2 cellular contexts compared by ENCODE assay signal in the genomic region with DNA sequence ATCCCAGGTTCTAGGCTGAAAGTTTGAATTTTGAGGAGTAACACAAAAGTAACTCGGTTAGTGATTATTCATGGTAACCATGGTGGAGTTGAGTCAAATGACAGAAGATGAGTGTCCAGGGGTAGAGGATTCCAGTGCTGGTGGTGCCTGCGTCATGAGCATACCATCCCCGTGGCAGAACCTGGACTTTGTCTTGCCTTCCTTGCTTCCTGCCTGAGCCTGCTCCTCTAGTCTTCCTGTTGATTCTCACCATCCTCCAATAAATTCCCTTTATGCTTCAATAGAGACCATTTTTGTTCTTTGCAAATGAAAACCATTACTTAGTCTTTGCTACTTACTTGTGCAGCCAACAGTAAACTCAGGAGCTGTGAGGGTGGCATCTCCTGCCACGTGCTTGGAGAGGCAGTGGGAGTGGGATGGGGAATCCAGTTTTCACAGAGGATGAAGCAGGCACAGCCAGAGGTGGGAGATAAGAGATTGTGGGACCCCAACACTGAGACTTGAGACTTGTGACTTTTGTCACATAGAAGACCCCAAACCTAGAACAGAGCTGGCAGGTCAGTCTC.
TF ChIP-seq lines count a peak whose summit lies in the region.

No MANE protein-coding gene starts in this region.

TF ChIP-seq in HepG2, 621 proteins besides CTCF, POLR2A, EP300 and RAD21:
- TF ChIP-seq, protein P1, sequence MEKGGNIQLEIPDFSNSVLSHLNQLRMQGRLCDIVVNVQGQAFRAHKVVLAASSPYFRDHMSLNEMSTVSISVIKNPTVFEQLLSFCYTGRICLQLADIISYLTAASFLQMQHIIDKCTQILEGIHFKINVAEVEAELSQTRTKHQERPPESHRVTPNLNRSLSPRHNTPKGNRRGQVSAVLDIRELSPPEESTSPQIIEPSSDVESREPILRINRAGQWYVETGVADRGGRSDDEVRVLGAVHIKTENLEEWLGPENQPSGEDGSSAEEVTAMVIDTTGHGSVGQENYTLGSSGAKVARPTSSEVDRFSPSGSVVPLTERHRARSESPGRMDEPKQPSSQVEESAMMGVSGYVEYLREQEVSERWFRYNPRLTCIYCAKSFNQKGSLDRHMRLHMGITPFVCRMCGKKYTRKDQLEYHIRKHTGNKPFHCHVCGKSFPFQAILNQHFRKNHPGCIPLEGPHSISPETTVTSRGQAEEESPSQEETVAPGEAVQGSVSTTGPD (CRISPR knock-in tag; IDR thresholded peaks at IDR 0.05) = peak; percentile 24; the same call in 1 of the 2 replicates
- TF ChIP-seq SALL1 (CRISPR knock-in tag; IDR thresholded peaks at IDR 0.05) = peak; percentile 30; the same call in 1 of the 2 replicates
- TF ChIP-seq CREB1 (IDR thresholded peaks at IDR 0.05) = peak; percentile 9; the same call in 1 of the 2 replicates
- TF ChIP-seq CREB1 (CRISPR knock-in tag; IDR thresholded peaks at IDR 0.05) = no peak
- TF ChIP-seq PHB2 (IDR thresholded peaks at IDR 0.05; ENCODE audit: partially characterized antibody) = no peak
- TF ChIP-seq CREBL2 (CRISPR knock-in tag; IDR thresholded peaks at IDR 0.05; ENCODE audit: borderline replicate concordance) = no peak
- peak; percentile 46; the same call in 1 of the 2 replicates for TF ChIP-seq ELF3 (CRISPR knock-in tag; IDR thresholded peaks at IDR 0.05)
- 0 out of 2 replicates have a peak, but pooled peaks have one; percentile 7 for TF ChIP-seq MAX (IDR thresholded peaks at IDR 0.05)
- TF ChIP-seq PAXIP1 (CRISPR knock-in tag; conservative IDR thresholded peaks at IDR 0.05) = 0 out of 2 replicates have a peak, but pooled peaks have one; percentile 16
- TF ChIP-seq ETV5 (CRISPR knock-in tag; IDR thresholded peaks at IDR 0.05; ENCODE audit: borderline replicate concordance) = peak; percentile 27; the same call in 1 of the 2 replicates
- TF ChIP-seq, protein P2, sequence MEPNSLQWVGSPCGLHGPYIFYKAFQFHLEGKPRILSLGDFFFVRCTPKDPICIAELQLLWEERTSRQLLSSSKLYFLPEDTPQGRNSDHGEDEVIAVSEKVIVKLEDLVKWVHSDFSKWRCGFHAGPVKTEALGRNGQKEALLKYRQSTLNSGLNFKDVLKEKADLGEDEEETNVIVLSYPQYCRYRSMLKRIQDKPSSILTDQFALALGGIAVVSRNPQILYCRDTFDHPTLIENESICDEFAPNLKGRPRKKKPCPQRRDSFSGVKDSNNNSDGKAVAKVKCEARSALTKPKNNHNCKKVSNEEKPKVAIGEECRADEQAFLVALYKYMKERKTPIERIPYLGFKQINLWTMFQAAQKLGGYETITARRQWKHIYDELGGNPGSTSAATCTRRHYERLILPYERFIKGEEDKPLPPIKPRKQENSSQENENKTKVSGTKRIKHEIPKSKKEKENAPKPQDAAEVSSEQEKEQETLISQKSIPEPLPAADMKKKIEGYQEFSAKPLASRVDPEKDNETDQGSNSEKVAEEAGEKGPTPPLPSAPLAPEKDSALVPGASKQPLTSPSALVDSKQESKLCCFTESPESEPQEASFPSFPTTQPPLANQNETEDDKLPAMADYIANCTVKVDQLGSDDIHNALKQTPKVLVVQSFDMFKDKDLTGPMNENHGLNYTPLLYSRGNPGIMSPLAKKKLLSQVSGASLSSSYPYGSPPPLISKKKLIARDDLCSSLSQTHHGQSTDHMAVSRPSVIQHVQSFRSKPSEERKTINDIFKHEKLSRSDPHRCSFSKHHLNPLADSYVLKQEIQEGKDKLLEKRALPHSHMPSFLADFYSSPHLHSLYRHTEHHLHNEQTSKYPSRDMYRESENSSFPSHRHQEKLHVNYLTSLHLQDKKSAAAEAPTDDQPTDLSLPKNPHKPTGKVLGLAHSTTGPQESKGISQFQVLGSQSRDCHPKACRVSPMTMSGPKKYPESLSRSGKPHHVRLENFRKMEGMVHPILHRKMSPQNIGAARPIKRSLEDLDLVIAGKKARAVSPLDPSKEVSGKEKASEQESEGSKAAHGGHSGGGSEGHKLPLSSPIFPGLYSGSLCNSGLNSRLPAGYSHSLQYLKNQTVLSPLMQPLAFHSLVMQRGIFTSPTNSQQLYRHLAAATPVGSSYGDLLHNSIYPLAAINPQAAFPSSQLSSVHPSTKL (CRISPR knock-in tag; IDR thresholded peaks at IDR 0.05) = peak; percentile 20; the same call in 1 of the 2 replicates
- no peak for TF ChIP-seq ZSCAN9 (CRISPR knock-in tag; IDR thresholded peaks at IDR 0.05; ENCODE audit: borderline replicate concordance)
- 0 out of 3 replicates have a peak, but pooled peaks have one; percentile 10 for TF ChIP-seq MXI1 (IDR thresholded peaks at IDR 0.05; ENCODE audit: borderline replicate concordance, low read depth, low read length)

TF ChIP-seq in K562, 482 proteins besides CTCF, POLR2A, EP300 and RAD21 (continues in another document):
- 0 out of 2 replicates have a peak, but pooled peaks have one; percentile 13 for TF ChIP-seq ZNF175 (CRISPR knock-in tag; IDR thresholded peaks at IDR 0.05; ENCODE audit: low read depth)
- peak; percentile 20; the same call in 1 of the 2 replicates for TF ChIP-seq CXXC5 (CRISPR knock-in tag; IDR thresholded peaks at IDR 0.05)
- TF ChIP-seq RBBP5 (IDR thresholded peaks at IDR 0.05; ENCODE audit: borderline replicate concordance, insufficient read depth, low read length, poor library complexity, severe bottlenecking) = peak; percentile 30
- no peak for TF ChIP-seq MTA3 (IDR thresholded peaks at IDR 0.05; ENCODE audit: borderline replicate concordance)
- peak; percentile 56; the same call in 1 of the 2 replicates for TF ChIP-seq ZNF311 (CRISPR knock-in tag; IDR thresholded peaks at IDR 0.05)
- no peak for TF ChIP-seq RB1 (IDR thresholded peaks at IDR 0.05; ENCODE audit: low read depth)
- no peak for TF ChIP-seq ZNF347 (CRISPR knock-in tag; IDR thresholded peaks at IDR 0.05; ENCODE audit: low read depth)
- peak; percentile 21; the same call in 1 of the 2 replicates for TF ChIP-seq DMBX1 (CRISPR knock-in tag; IDR thresholded peaks at IDR 0.05; ENCODE audit: borderline replicate concordance)
- TF ChIP-seq FOXP1 (CRISPR knock-in tag; IDR thresholded peaks at IDR 0.05) = 0 out of 2 replicates have a peak, but pooled peaks have one; percentile 11
- peak; percentile 69; the same call in 1 of the 2 replicates for TF ChIP-seq TSHZ1 (CRISPR knock-in tag; IDR thresholded peaks at IDR 0.05)
- TF ChIP-seq ZSCAN32 (CRISPR knock-in tag; IDR thresholded peaks at IDR 0.05) = no peak
- 0 out of 2 replicates have a peak, but pooled peaks have one; percentile 10 for TF ChIP-seq CTBP1 (IDR thresholded peaks at IDR 0.05; ENCODE audit: borderline replicate concordance)
- no peak for TF ChIP-seq ZNF354B (CRISPR knock-in tag; IDR thresholded peaks at IDR 0.05)
- no peak for TF ChIP-seq ZNF77 (CRISPR knock-in tag; IDR thresholded peaks at IDR 0.05)
- no peak for TF ChIP-seq ZNF740 (CRISPR knock-in tag; IDR thresholded peaks at IDR 0.05)
- TF ChIP-seq ZNF740 (tag; IDR thresholded peaks at IDR 0.05) = 0 out of 4 replicates have a peak, but pooled peaks of 1 of the 2 experiments have one; percentile 60
- TF ChIP-seq ETV1 (tag; conservative IDR thresholded peaks at IDR 0.05; ENCODE audit: low read depth) = 0 out of 2 replicates have a peak, but pooled peaks have one; percentile 8
- no peak for TF ChIP-seq HDAC2 (IDR thresholded peaks at IDR 0.05)
- TF ChIP-seq ZBTB17 (CRISPR knock-in tag; IDR thresholded peaks at IDR 0.05) = 0 out of 2 replicates have a peak, but pooled peaks have one; percentile 45
- TF ChIP-seq NR2F6 (CRISPR knock-in tag; IDR thresholded peaks at IDR 0.05) = no peak
- TF ChIP-seq TCF3 (CRISPR knock-in tag; IDR thresholded peaks at IDR 0.05) = peak; percentile 4; the same call in 1 of the 2 replicates
- TF ChIP-seq RBM22 (IDR thresholded peaks at IDR 0.05; ENCODE audit: low read depth, low read length, poor library complexity, severe bottlenecking) = no peak
- TF ChIP-seq, protein P3, sequence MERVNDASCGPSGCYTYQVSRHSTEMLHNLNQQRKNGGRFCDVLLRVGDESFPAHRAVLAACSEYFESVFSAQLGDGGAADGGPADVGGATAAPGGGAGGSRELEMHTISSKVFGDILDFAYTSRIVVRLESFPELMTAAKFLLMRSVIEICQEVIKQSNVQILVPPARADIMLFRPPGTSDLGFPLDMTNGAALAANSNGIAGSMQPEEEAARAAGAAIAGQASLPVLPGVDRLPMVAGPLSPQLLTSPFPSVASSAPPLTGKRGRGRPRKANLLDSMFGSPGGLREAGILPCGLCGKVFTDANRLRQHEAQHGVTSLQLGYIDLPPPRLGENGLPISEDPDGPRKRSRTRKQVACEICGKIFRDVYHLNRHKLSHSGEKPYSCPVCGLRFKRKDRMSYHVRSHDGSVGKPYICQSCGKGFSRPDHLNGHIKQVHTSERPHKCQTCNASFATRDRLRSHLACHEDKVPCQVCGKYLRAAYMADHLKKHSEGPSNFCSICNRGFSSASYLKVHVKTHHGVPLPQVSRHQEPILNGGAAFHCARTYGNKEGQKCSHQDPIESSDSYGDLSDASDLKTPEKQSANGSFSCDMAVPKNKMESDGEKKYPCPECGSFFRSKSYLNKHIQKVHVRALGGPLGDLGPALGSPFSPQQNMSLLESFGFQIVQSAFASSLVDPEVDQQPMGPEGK (CRISPR knock-in tag; IDR thresholded peaks at IDR 0.05; ENCODE audit: borderline replicate concordance) = no peak
- TF ChIP-seq TCF15 (CRISPR knock-in tag; IDR thresholded peaks at IDR 0.05) = 0 out of 2 replicates have a peak, but pooled peaks have one; percentile 40
- TF ChIP-seq CBX8 (IDR thresholded peaks at IDR 0.05; ENCODE audit: borderline replicate concordance, extremely low read depth, low read depth, low read length, poor library complexity, severe bottlenecking) = no peak
- TF ChIP-seq, protein P4, sequence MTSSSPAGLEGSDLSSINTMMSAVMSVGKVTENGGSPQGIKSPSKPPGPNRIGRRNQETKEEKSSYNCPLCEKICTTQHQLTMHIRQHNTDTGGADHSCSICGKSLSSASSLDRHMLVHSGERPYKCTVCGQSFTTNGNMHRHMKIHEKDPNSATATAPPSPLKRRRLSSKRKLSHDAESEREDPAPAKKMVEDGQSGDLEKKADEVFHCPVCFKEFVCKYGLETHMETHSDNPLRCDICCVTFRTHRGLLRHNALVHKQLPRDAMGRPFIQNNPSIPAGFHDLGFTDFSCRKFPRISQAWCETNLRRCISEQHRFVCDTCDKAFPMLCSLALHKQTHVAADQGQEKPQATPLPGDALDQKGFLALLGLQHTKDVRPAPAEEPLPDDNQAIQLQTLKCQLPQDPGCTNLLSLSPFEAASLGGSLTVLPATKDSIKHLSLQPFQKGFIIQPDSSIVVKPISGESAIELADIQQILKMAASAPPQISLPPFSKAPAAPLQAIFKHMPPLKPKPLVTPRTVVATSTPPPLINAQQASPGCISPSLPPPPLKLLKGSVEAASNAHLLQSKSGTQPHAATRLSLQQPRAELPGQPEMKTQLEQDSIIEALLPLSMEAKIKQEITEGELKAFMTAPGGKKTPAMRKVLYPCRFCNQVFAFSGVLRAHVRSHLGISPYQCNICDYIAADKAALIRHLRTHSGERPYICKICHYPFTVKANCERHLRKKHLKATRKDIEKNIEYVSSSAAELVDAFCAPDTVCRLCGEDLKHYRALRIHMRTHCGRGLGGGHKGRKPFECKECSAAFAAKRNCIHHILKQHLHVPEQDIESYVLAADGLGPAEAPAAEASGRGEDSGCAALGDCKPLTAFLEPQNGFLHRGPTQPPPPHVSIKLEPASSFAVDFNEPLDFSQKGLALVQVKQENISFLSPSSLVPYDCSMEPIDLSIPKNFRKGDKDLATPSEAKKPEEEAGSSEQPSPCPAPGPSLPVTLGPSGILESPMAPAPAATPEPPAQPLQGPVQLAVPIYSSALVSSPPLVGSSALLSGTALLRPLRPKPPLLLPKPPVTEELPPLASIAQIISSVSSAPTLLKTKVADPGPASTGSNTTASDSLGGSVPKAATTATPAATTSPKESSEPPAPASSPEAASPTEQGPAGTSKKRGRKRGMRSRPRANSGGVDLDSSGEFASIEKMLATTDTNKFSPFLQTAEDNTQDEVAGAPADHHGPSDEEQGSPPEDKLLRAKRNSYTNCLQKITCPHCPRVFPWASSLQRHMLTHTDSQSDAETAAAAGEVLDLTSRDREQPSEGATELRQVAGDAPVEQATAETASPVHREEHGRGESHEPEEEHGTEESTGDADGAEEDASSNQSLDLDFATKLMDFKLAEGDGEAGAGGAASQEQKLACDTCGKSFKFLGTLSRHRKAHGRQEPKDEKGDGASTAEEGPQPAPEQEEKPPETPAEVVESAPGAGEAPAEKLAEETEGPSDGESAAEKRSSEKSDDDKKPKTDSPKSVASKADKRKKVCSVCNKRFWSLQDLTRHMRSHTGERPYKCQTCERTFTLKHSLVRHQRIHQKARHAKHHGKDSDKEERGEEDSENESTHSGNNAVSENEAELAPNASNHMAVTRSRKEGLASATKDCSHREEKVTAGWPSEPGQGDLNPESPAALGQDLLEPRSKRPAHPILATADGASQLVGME (CRISPR knock-in tag; IDR thresholded peaks at IDR 0.05) = peak; percentile 59; the same call in 1 of the 2 replicates
